8 cellular contexts compared by ENCODE assay signal in genomic region chr7:74083117-74083876, GRCh38. TPM values are rescaled to one million over a fixed set of nuclear protein-coding genes. Genes with fewer than 3 reads are reported as not detected.
A peak's percentile ranks its signal among the peaks of the same experiment; 100 is the strongest.
DNase-seq lines count a peak whose midpoint lies in the region; ATAC-seq and TF ChIP-seq lines count a peak whose summit lies in the region.

LIMK1 (plus strand) TSS chr7:74083804; CDS start chr7:74083991, 187 bp downstream.

- TF ChIP-seq CTCF in AG04449 (IDR thresholded peaks at IDR 0.05; ENCODE audit: insufficient read depth, low read length, missing control alignments) (no peak), colonic mucosa (IDR thresholded peaks at IDR 0.05) (no peak)

- H3K4me3 ChIP-seq in AG04449 (ENCODE audit: low read depth, low read length): peak within 1 kb of the TSS; percentile 64
- peak within 1 kb of the TSS; percentile 74 for H3K4me3 ChIP-seq in colonic mucosa

- peak within 1 kb of the TSS; percentile 66 to 70 for H3K9ac ChIP-seq in colonic mucosa (ENCODE audit: low read depth in 2 of 2, low read length in 2 of 2)

- POLR2A ChIA-PET in AG04449 (lab: Yijun Ruan, JAX): interaction anchor here (0.7 to 1.5 kb wide), 3 partner anchors 11 to 95 kb away, joined by 3 to 9 read pairs (median 9); partner anchors contain the start of gene EIF4H

- ATAC-seq in GM18868 (IDR thresholded peaks at IDR 0.05; ENCODE audit: unreplicated experiment): peak; percentile 72
- peak; percentile 84 for ATAC-seq in HG03108 (IDR thresholded peaks at IDR 0.05; ENCODE audit: unreplicated experiment)
- ATAC-seq in left colon: peak; percentile 91

- intact Hi-C loops in colonic mucosa (cut with DNase I) (no loop called here), left colon (cut with DNase I, micrococcal nuclease) (no loop called here)

- CTCF ChIA-PET in AG04449 (lab: Yijun Ruan, JAX): interaction anchor here (1.0 to 2.0 kb wide), 5 partner anchors 11 to 318 kb away, joined by 3 to 11 read pairs (median 3); no protein-coding TSS in a partner anchor

- no peaks in the 10 kb centered on the region for H3K27me3 ChIP-seq in colonic mucosa

- DNase-seq in AG04449 (ENCODE audit: low read depth, low spot score) (no peak), NCI-H446 treated with DMSO at 0.1 percent for 48 hours (lab: John Stamatoyannopoulos, UW) (peak; percentile 25), colonic mucosa (peak; percentile 79), left colon (peak; percentile 61 to 87)
- peak; percentile 83 for DNase-seq in activated CD4-positive, alpha-beta T cell treated with anti-CD3 and anti-CD28 coated beads for 48 hours
- peak; percentile 43 to 75 (median 66) for DNase-seq in stimulated activated CD4-positive, alpha-beta T cell treated with anti-CD3 and anti-CD28 coated beads, Interleukin-1b, Interleukin-23, amount 100 ng/mL, for 24 hours (ENCODE audit: low read depth in 4 of 4, low spot score in 1 of 4)

- no peaks in the 10 kb centered on the region for H3K9me3 ChIP-seq in colonic mucosa

- H3K4me1 ChIP-seq in colonic mucosa: peaks cover 4% of the 10 kb centered on the region

- H3K36me3 ChIP-seq in colonic mucosa: no peaks in the 10 kb centered on the region

- H3K27ac ChIP-seq in colonic mucosa: peak within 1 kb of the TSS; percentile 12

RNA-seq across cellular contexts. Expression of gene LIMK1, which starts in this region (rescaled TPM):
- total RNA-seq in colonic mucosa (10 to 100 TPM; 11.1 to 16.5 TPM), left colon (10 to 100 TPM; 12.2 to 14.3 TPM)
